ENCODE assay signal across 8 cellular contexts in the genomic region with DNA sequence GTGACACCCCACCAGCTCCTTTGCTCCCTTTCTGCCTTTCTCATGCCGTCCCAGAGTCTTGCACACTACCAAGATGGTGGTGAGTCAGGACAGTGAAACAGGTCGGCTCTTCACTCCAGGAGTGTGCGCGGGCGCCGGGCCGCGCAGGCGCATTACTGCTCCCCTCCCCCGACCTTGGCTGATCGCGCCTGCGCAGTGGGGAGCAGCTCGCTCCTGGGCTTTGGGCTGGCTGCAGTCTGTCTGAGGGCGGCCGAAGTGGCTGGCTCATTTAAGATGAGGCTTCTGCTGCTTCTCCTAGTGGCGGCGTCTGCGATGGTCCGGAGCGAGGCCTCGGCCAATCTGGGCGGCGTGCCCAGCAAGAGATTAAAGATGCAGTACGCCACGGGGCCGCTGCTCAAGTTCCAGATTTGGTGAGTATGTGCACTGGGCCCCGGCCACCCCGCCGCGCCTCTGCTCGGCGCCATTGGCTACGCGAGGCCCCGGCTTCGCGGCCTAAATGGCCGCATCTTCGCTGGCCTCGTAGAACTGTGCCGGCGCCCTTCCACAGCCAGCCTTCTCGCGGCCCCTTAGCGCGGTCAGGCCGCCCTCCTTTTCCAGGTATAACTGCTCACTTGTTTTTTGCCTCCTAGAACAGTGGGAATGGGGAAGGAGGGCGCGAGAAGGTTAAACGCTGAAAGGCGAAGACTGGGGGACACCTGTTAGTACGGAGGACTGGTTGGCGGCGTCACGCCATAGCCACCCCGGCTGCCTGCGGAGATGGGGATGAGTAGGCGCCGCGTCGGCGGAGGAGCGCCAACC. TPM values are rescaled to one million over a fixed set of nuclear protein-coding genes. Genes with fewer than 3 reads are reported as not detected.
A peak's percentile ranks its signal among the peaks of the same experiment; 100 is the strongest.
DNase-seq lines count a peak whose midpoint lies in the region; ATAC-seq, FAIRE-seq and TF ChIP-seq lines count a peak whose summit lies in the region.

A gene with protein sequence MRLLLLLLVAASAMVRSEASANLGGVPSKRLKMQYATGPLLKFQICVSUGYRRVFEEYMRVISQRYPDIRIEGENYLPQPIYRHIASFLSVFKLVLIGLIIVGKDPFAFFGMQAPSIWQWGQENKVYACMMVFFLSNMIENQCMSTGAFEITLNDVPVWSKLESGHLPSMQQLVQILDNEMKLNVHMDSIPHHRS (plus strand): TSS at position 232 of the 798 bp plus-strand sequence. CDS start 42 bp downstream, at position 274.

- in situ Hi-C loops in gastrocnemius medialis (cut with MboI; ENCODE audit: low sequenced_read_pairs in 4 of 4): loop anchor here in 2 of 4 donors (5.0 to 10.0 kb wide), 3 partner anchors 56 to 162 kb away; a partner anchor contains a TSS

- FAIRE-seq in TTC549 (lab: Jason Lieb, UNC): peak; percentile 71

- intact Hi-C loops in body of pancreas (cut with DNase I): no loop called here
- intact Hi-C loops in gastrocnemius medialis (cut with DNase I; ENCODE audit: low total_unique reads): loop anchor here (1.0 to 5.0 kb wide), 4 partner anchors 57 to 1664 kb away; a partner anchor contains a TSS

- H3K4me1 ChIP-seq in body of pancreas: peaks cover 65% of the 10 kb centered on the region
- peaks cover 41 to 50% of the 10 kb centered on the region in 2 donors for H3K4me1 ChIP-seq in gastrocnemius medialis

- H3K27ac ChIP-seq in body of pancreas (peak within 1 kb of the TSS; percentile 85 to 95 (median 88)), gastrocnemius medialis (peak within 1 kb of the TSS; percentile 93 to 98 (median 96))

- peak; percentile 79 for DNase-seq in 8988T
- DNase-seq in NCI-H2107 treated with DMSO at 0.1 percent for 48 hours (lab: John Stamatoyannopoulos, UW; ENCODE audit: unreplicated experiment): peak; percentile 92
- peak; percentile 94 to 96 (median 95) for DNase-seq in body of pancreas
- peak; percentile 85 for DNase-seq in iPS DF 4.7 (ENCODE audit: extremely low read depth, low spot score)
- peak; percentile 88 to 95 for DNase-seq in gastrocnemius medialis

- TF ChIP-seq POLR2A in body of pancreas (IDR thresholded peaks at IDR 0.05): peak; percentile 93 to 98 (median 97)
- peak; percentile 93 for TF ChIP-seq POLR2A in gastrocnemius medialis (IDR thresholded peaks at IDR 0.05)

- 0% methylated on average over 16 to 62 of the region's 64 CpGs for WGBS in body of pancreas, 2 donors

- peak in 6 of 7 experiments; percentile 6 to 53 (median 38) for TF ChIP-seq CTCF in body of pancreas (IDR thresholded peaks at IDR 0.05)
- peak; percentile 27 to 58 (median 49) for TF ChIP-seq CTCF in gastrocnemius medialis (IDR thresholded peaks at IDR 0.05 in 4 of 5, conservative IDR thresholded peaks at IDR 0.05 in 1 of 5)

- H3K36me3 ChIP-seq in body of pancreas (replicated peaks in 1 of 2; ENCODE audit: insufficient read depth in 1 of 2, low read depth in 2 of 2) (peaks cover 0 to 2% of the 10 kb centered on the region in 2 donors), gastrocnemius medialis (no peaks in the 10 kb centered on the region)

- H3K9me3 ChIP-seq in body of pancreas (no peaks in the 10 kb centered on the region), gastrocnemius medialis (no peaks in the 10 kb centered on the region)

- ATAC-seq in GM18519 (IDR thresholded peaks at IDR 0.05; ENCODE audit: low FRiP score, unreplicated experiment) (peak; percentile 42), HG03060 (IDR thresholded peaks at IDR 0.05; ENCODE audit: low read depth, unreplicated experiment) (peak; percentile 34), body of pancreas (peak; percentile 98), gastrocnemius medialis (peak; percentile 94 to 96)

- H3K4me3 ChIP-seq in body of pancreas (peak within 1 kb of the TSS; percentile 33 to 73), gastrocnemius medialis (peak within 1 kb of the TSS; percentile 75 to 95 (median 86))

- no peaks in the 10 kb centered on the region for H3K27me3 ChIP-seq in body of pancreas
- H3K27me3 ChIP-seq in gastrocnemius medialis: no peaks in the 10 kb centered on the region

RNA-seq across cellular contexts. Expression of the gene that starts here (rescaled TPM):
- 10 to 100 TPM; 20.2 to 21.4 TPM for total RNA-seq in body of pancreas
- total RNA-seq in gastrocnemius medialis: 10 to 100 TPM; 69.6 to 83.1 (median 76.2) TPM

Comparison
In these comparisons a context has a peak if more than half of its experiments do, and no peak if none do; other contexts are left out.
1. Peak in every context shown above with its lines: DNase-seq, ATAC-seq, H3K4me3 ChIP-seq and H3K27ac ChIP-seq.
2. ATAC-seq: peak in every context shown above with its lines; median percentile 98 in body of pancreas; 95 in gastrocnemius medialis; 42 in GM18519; 34 in HG03060.